22 cellular contexts compared by ENCODE assay signal in genomic region chr15:67943961-67944674, GRCh38.
DNase-seq lines count a peak whose midpoint lies in the region; ATAC-seq and TF ChIP-seq lines count a peak whose summit lies in the region.
"Had no signal": no experiment of that assay in that cellular context is flagged by ENCODE, and none has a peak within 500 bp of the region (broad histone marks: within the 10 kb centered on the region; RNA-seq: fewer than 3 reads in every experiment).

No MANE protein-coding gene starts in this region.

- H3K27me3 ChIP-seq in trophoblast cell (ENCODE audit: insufficient read depth, low read length), result no peaks in the 10 kb centered on the region
- H3K27me3 ChIP-seq: cardiac muscle cell, neutrophil, spleen had no signal

- no peak overlapping the region for H3K18ac ChIP-seq in trophoblast cell (ENCODE audit: low read length)

- peak; percentile 96 for ATAC-seq in left ventricle myocardium superior
- ATAC-seq in GM18498 (IDR thresholded peaks at IDR 0.05; ENCODE audit: unreplicated experiment), result no peak
- no peak for ATAC-seq in HG03097 (IDR thresholded peaks at IDR 0.05; ENCODE audit: low FRiP score, unreplicated experiment)
- ATAC-seq: activated CD4-positive, CD25-positive, alpha-beta regulatory T cell treated with anti-CD3 and anti-CD28 coated beads, Interleukin-2, amount 50 U/mL, for 24 hours; T-helper 17 cell had no signal

- H3K79me1 ChIP-seq in trophoblast cell (ENCODE audit: low read length), result peaks cover 5% of the 10 kb centered on the region

- no peak for DNase-seq in chondrocyte (ENCODE audit: low spot score)
- peak; percentile 89 for DNase-seq in left ventricle myocardium superior
- no peak for DNase-seq in trophoblast cell
- no peak for DNase-seq in type B pancreatic cell (ENCODE audit: extremely low spot score, unreplicated experiment)
- no peak for DNase-seq in NCI-H2171 (lab: John Stamatoyannopoulos, UW)
- DNase-seq in activated CD4-positive, CD25-positive, alpha-beta regulatory T cell treated with anti-CD3 and anti-CD28 coated beads, Interleukin-2, amount 50 U/mL, for 72 hours, result no peak
- DNase-seq: activated CD8-positive, alpha-beta memory T cell treated with anti-CD3 and anti-CD28 coated beads, Interleukin-2, amount 50 U/mL, for 48 hours; AML-193; KG1; NCI-H1105 treated with DMSO at 0.1 percent for 48 hours; NCI-H2227 treated with DMSO at 0.1 percent for 48 hours; SHP77 treated with DMSO at 0.1 percent for 48 hours; spleen; stimulated activated naive CD4-positive, alpha-beta T cell; T-helper 17 cell had no signal

- no peak overlapping the region for H4K12ac ChIP-seq in trophoblast cell (ENCODE audit: low read depth, low read length)

- no peak overlapping the region for H3K9ac ChIP-seq in trophoblast cell (ENCODE audit: low read length)

- peaks cover 3% of the 10 kb centered on the region for H3K9me3 Mint-ChIP-seq in chondrocyte (ENCODE audit: low read depth)
- H3K9me3 Mint-ChIP-seq in type B pancreatic cell, result peaks cover 11% of the 10 kb centered on the region
- H3K9me3 Mint-ChIP-seq: activated naive CD4-positive, alpha-beta T cell treated with anti-CD3 and anti-CD28 coated beads, Interleukin-2, amount 50 U/mL, for 24 hours had no signal

- TF ChIP-seq CTCF in chondrocyte (IDR thresholded peaks at IDR 0.05), result no peak
- TF ChIP-seq CTCF in type B pancreatic cell (conservative IDR thresholded peaks at IDR 0.05), result no peak

- H2BK12ac ChIP-seq in trophoblast cell (ENCODE audit: low read length), result peak overlapping the region; percentile 59

- H2AK5ac ChIP-seq in trophoblast cell (ENCODE audit: low read length), result peak overlapping the region; percentile 70

- H3K9me3 ChIP-seq in trophoblast cell (ENCODE audit: insufficient read depth, low read depth, low read length), result no peaks in the 10 kb centered on the region
- H3K9me3 ChIP-seq: neutrophil, spleen had no signal

- no peak overlapping the region for H2AFZ ChIP-seq in trophoblast cell (ENCODE audit: insufficient read depth, low read length, poor library complexity)

- no peak overlapping the region for H3K4me3 ChIP-seq in trophoblast cell (ENCODE audit: low read depth, low read length)
- H3K4me3 ChIP-seq: cardiac muscle cell, spleen had no signal

- H3K4me3 Mint-ChIP-seq in chondrocyte (ENCODE audit: unreplicated experiment) (no peak overlapping the region), type B pancreatic cell (no peak overlapping the region)
- H3K4me3 Mint-ChIP-seq: activated naive CD4-positive, alpha-beta T cell treated with anti-CD3 and anti-CD28 coated beads, Interleukin-2, amount 50 U/mL, for 24 hours; T-helper 17 cell had no signal

- no peaks in the 10 kb centered on the region for H3K36me3 ChIP-seq in trophoblast cell (ENCODE audit: control insufficient read depth in 1 of 2, insufficient read depth in 2 of 2, low read length in 2 of 2)
- H3K36me3 ChIP-seq: cardiac muscle cell, neutrophil, spleen had no signal

- peak overlapping the region; percentile 58 for H3K14ac ChIP-seq in trophoblast cell (ENCODE audit: low read length)

- WGBS in trophoblast cell (ENCODE audit: extremely low coverage, insufficient coverage, insufficient read length), result no CpG with 5 or more reads among the region's 11 CpGs

- intact Hi-C loops in left ventricle myocardium superior (cut with micrococcal nuclease), result no loop called here

- H3K4me1 Mint-ChIP-seq in chondrocyte (ENCODE audit: low read depth) (peaks cover 58% of the 10 kb centered on the region), type B pancreatic cell (ENCODE audit: unreplicated experiment) (peaks cover 34% of the 10 kb centered on the region)

- H3K27ac ChIP-seq in trophoblast cell (ENCODE audit: low read depth, low read length), result no peak overlapping the region
- H3K27ac ChIP-seq: cardiac muscle cell, HL-60, neutrophil, spleen had no signal

- no peaks in the 10 kb centered on the region for H3K79me2 ChIP-seq in trophoblast cell (ENCODE audit: control insufficient read depth, insufficient read depth, low read length, poor library complexity)

- no peak overlapping the region for H3K23ac ChIP-seq in trophoblast cell (ENCODE audit: low read length)

- H3K27me3 Mint-ChIP-seq in chondrocyte (ENCODE audit: low read depth) (no peaks in the 10 kb centered on the region), type B pancreatic cell (no peaks in the 10 kb centered on the region)
- H3K27me3 Mint-ChIP-seq: activated naive CD4-positive, alpha-beta T cell treated with anti-CD3 and anti-CD28 coated beads, Interleukin-2, amount 50 U/mL, for 24 hours had no signal

- H3K36me3 Mint-ChIP-seq in chondrocyte (ENCODE audit: low read depth) (no peaks in the 10 kb centered on the region), type B pancreatic cell (peaks cover 7% of the 10 kb centered on the region)
- H3K36me3 Mint-ChIP-seq: activated naive CD4-positive, alpha-beta T cell treated with anti-CD3 and anti-CD28 coated beads, Interleukin-2, amount 50 U/mL, for 24 hours had no signal

- no peak overlapping the region for H2BK120ac ChIP-seq in trophoblast cell (ENCODE audit: insufficient read depth, low read length, poor library complexity)

- peak overlapping the region; percentile 89 for H3K27ac Mint-ChIP-seq in chondrocyte (ENCODE audit: unreplicated experiment)
- H3K27ac Mint-ChIP-seq in type B pancreatic cell, result peak overlapping the region; percentile 51
- H3K27ac Mint-ChIP-seq: activated naive CD4-positive, alpha-beta T cell treated with anti-CD3 and anti-CD28 coated beads, Interleukin-2, amount 50 U/mL, for 24 hours; T-helper 17 cell had no signal

- H2BK5ac ChIP-seq in trophoblast cell (ENCODE audit: low read depth, low read length, poor library complexity), result no peak overlapping the region

- no peak overlapping the region for H4K8ac ChIP-seq in trophoblast cell (ENCODE audit: low read depth, low read length)

- no peak overlapping the region for H4K91ac ChIP-seq in trophoblast cell (ENCODE audit: low read depth, low read length)

- peaks cover 9 to 16% of the 10 kb centered on the region in 2 experiments for H3K4me1 ChIP-seq in trophoblast cell (ENCODE audit: control insufficient read depth in 1 of 2, insufficient read depth in 2 of 2, low read length in 2 of 2)

- H3K4ac ChIP-seq in trophoblast cell (ENCODE audit: low read depth, low read length), result no peak overlapping the region

- H3K4me2 ChIP-seq in trophoblast cell (ENCODE audit: low read length), result no peak overlapping the region
